In the genomic region with DNA sequence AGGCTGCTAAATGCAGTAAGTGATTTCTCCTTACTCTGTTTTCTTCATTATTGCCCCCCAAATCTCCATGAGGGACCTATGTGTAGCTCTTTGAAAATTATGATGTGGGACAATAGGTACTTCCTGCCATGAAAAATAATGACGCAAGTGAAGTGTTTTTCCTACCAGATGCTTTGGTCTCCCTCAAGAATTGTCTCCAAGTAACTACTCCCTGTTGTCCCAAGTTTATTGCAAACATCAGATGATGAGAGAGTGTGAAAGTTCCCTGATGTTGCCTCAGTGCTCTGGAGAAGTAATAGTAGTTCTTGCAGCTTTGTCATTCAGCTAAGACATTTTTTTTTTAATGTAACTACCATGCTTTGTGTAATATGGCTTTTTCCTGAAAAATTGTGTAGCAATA, we compare ENCODE assay signal across 17 cellular contexts. TPM values are rescaled to one million over a fixed set of nuclear protein-coding genes. Genes with fewer than 3 reads are reported as not detected.
"Had no signal": no experiment of that assay in that cellular context is flagged by ENCODE, and none has a peak within 500 bp of the region (broad histone marks: within the 10 kb centered on the region; RNA-seq: fewer than 3 reads in every experiment).

No MANE protein-coding gene starts in this region.

- H3K36me3 ChIP-seq: adrenal gland, right lobe of liver had no signal

- ATAC-seq: effector memory CD8-positive, alpha-beta T cell; naive thymus-derived CD8-positive, alpha-beta T cell; right lobe of liver; stimulated activated naive CD8-positive, alpha-beta T cell treated with anti-CD3 and anti-CD28 coated beads, Interleukin-15, Interleukin-2, amounts not matched to agents 100 U/mL and 50 U/mL, for 24 hours; T-helper 17 cell had no signal

- H3K4me3 ChIP-seq: adrenal gland, lung, right lobe of liver had no signal

- H3K27ac ChIP-seq: adrenal gland, right lobe of liver had no signal

- H3K4me1 ChIP-seq: right lobe of liver had no signal

- DNase-seq: activated B cell treated with CpG ODN at 0.5 μM for 24 hours; activated CD4-positive, alpha-beta T cell treated with anti-CD3 and anti-CD28 coated beads, Interleukin-2, amount 10 ng/mL, durations not matched to agents 7 days and 5 days; activated CD8-positive, alpha-beta memory T cell treated with anti-CD3 and anti-CD28 coated beads for 24 hours; activated naive CD4-positive, alpha-beta T cell treated with anti-CD3 and anti-CD28 coated beads, Interleukin-2, amount 50 U/mL, for 16 hours; adrenal gland; effector memory CD8-positive, alpha-beta T cell; head of caudate nucleus; kidney; naive thymus-derived CD8-positive, alpha-beta T cell; right lobe of liver; stimulated activated CD4-positive, alpha-beta T cell treated with anti-CD3 and anti-CD28 coated beads, Interleukin-12 subunit alpha, Interleukin-12 subunit beta, amount 100 ng/mL, for 4 hours; stimulated activated CD8-positive, alpha-beta memory T cell treated with anti-CD3 and anti-CD28 coated beads, Interleukin-4, amount 100 ng/mL, for 48 hours; stimulated activated naive CD8-positive, alpha-beta T cell treated with anti-CD3 and anti-CD28 coated beads, Interleukin-15, Interleukin-2, amounts not matched to agents 100 U/mL and 50 U/mL, for 24 hours; T-helper 17 cell had no signal

- H3K9me3 ChIP-seq: adrenal gland, right lobe of liver had no signal

- H3K27me3 ChIP-seq: adrenal gland, right lobe of liver had no signal

RNA-seq across cellular contexts. Expression of a gene that starts 37.5 kb away (rescaled TPM):
- total RNA-seq: activated B cell treated with CpG ODN at 0.5 μM for 24 hours; activated CD4-positive, alpha-beta T cell treated with anti-CD3 and anti-CD28 coated beads, Interleukin-2, amount 10 ng/mL, durations not matched to agents 7 days and 5 days; epithelial cell of proximal tubule; naive thymus-derived CD8-positive, alpha-beta T cell; progenitor cell of endocrine pancreas; T-helper 17 cell had no signal

RNA-seq across cellular contexts. Expression of a gene that starts 50.0 kb away (rescaled TPM):
- total RNA-seq: activated B cell treated with CpG ODN at 0.5 μM for 24 hours; activated CD4-positive, alpha-beta T cell treated with anti-CD3 and anti-CD28 coated beads, Interleukin-2, amount 10 ng/mL, durations not matched to agents 7 days and 5 days; T-helper 17 cell had no signal
